Comparison of ENCODE assay signal across 18 cellular contexts in the genomic region with DNA sequence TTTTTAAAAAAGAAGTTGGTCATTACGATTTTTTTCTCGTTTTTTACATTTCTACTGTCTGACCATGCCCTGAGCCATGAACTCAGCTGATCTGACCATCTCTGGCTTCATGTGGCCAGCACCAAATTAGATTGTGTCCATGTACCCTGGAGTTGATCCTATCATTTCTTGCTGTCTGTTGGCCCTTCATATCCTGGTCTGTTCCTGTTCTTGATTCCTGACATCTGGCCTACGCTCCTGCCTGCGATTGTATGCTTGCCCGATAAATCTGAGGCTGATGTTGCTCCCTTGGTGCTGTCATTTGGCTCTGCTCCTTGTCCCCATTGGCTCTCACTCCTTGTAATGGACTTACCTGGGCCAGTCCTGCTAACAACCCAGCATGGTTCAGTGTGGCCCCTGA.
"Had no signal": no experiment of that assay in that cellular context is flagged by ENCODE, and none has a peak within 500 bp of the region (broad histone marks: within the 10 kb centered on the region; RNA-seq: fewer than 3 reads in every experiment).

No MANE protein-coding gene starts in this region.

- ATAC-seq: activated CD8-positive, alpha-beta memory T cell treated with anti-CD3 and anti-CD28 coated beads, Interleukin-2, amount 10 ng/mL, durations not matched to agents 7 days and 5 days; psoas muscle; right lobe of liver; stimulated activated effector memory CD8-positive, alpha-beta T cell treated with anti-CD3 and anti-CD28 coated beads, Interleukin-12 subunit alpha, Interleukin-12 subunit beta, amount 100 ng/mL, for 72 hours had no signal

- H3K9me3 ChIP-seq: colonic mucosa, psoas muscle, right lobe of liver, stomach, thoracic aorta, upper lobe of left lung had no signal

- H3K79me2 ChIP-seq: hepatocyte had no signal

- DNase-seq: activated B cell treated with CpG ODN at 0.5 μM for 24 hours; activated CD4-positive, alpha-beta memory T cell treated with anti-CD3 and anti-CD28 coated beads, Interleukin-2, amount 10 ng/mL, durations not matched to agents 7 days and 5 days; activated CD4-positive, alpha-beta T cell treated with anti-CD3 and anti-CD28 coated beads for 4 hours; activated CD8-positive, alpha-beta memory T cell treated with anti-CD3 and anti-CD28 coated beads, Interleukin-2, amount 10 ng/mL, durations not matched to agents 7 days and 5 days; activated naive CD8-positive, alpha-beta T cell treated with anti-CD3 and anti-CD28 coated beads for 36 hours; colonic mucosa; psoas muscle; right lobe of liver; stimulated activated CD4-positive, alpha-beta T cell treated with anti-CD3 and anti-CD28 coated beads, Interleukin-4, amount 100 ng/mL, for 1 hour; stomach; T-helper 1 cell; T-helper 9 cell; upper lobe of left lung had no signal

- H3K27ac ChIP-seq: colonic mucosa, hepatocyte, psoas muscle, right lobe of liver, stomach, thoracic aorta had no signal

- H3K27me3 ChIP-seq: colonic mucosa, hepatocyte, right lobe of liver, stomach, upper lobe of left lung had no signal

- H3K4me2 ChIP-seq: hepatocyte, smooth muscle cell had no signal

- H3K36me3 ChIP-seq: colonic mucosa, right lobe of liver, stomach, thoracic aorta, upper lobe of left lung had no signal

- H3K4me1 ChIP-seq: colonic mucosa, psoas muscle, right lobe of liver, stomach, upper lobe of left lung had no signal

- H2AFZ ChIP-seq: hepatocyte had no signal

- H3K4me3 ChIP-seq: colonic mucosa, hepatocyte, lung, psoas muscle, right lobe of liver, smooth muscle cell, stomach, thoracic aorta, upper lobe of left lung had no signal
